In genomic region chr9:93239526-93239925, GRCh38 we compare ENCODE assay signal across 28 cellular contexts. TPM values are rescaled to one million over a fixed set of nuclear protein-coding genes. Genes with fewer than 3 reads are reported as not detected.
"Had no signal": no experiment of that assay in that cellular context is flagged by ENCODE, and none has a peak within 500 bp of the region (broad histone marks: within the 10 kb centered on the region; RNA-seq: fewer than 3 reads in every experiment).

No MANE protein-coding gene starts in this region.

- DNase-seq: dermis blood vessel endothelial cell; effector memory CD4-positive, alpha-beta T cell; esophagus squamous epithelium; foreskin melanocyte; glutamatergic neuron; heart right ventricle; hippocampal formation; left cardiac atrium; left ventricle myocardium inferior; lower lobe of right lung; natural killer cell; stimulated activated CD4-positive, alpha-beta T cell treated with anti-CD3 and anti-CD28 coated beads, Interleukin-12 subunit alpha, Interleukin-12 subunit beta, amount 100 ng/mL, for 4 hours; stimulated activated CD4-positive, alpha-beta T cell treated with anti-CD3 and anti-CD28 coated beads, Interleukin-1b, Interleukin-23, amount 100 ng/mL, for 48 hours; stimulated activated CD4-positive, alpha-beta T cell treated with anti-CD3 and anti-CD28 coated beads, Interleukin-4, amount 100 ng/mL, for 1 hour; stimulated activated CD8-positive, alpha-beta memory T cell treated with anti-CD3 and anti-CD28 coated beads, Interleukin-4, amount 100 ng/mL, for 48 hours; stimulated activated naive CD8-positive, alpha-beta T cell treated with anti-CD3 and anti-CD28 coated beads, Interleukin-15, amount 100 ng/mL, for 72 hours; transverse colon; upper lobe of right lung; uterus had no signal

- ATAC-seq: heart right ventricle; left cardiac atrium; lower lobe of right lung; natural killer cell; sciatic nerve; stimulated activated naive CD8-positive, alpha-beta T cell treated with anti-CD3 and anti-CD28 coated beads, Interleukin-15, amount 100 ng/mL, for 72 hours; upper lobe of right lung had no signal

- H3K36me3 ChIP-seq: esophagus squamous epithelium, lower lobe of right lung, suprapubic skin, transverse colon, upper lobe of right lung, uterus had no signal

- FAIRE-seq: endothelial cell of umbilical vein, islet of Langerhans had no signal

- H3K27ac ChIP-seq: coronary artery, esophagus squamous epithelium, heart right ventricle, left ventricle myocardium inferior, lower lobe of right lung, parathyroid adenoma, suprapubic skin, transverse colon, upper lobe of right lung, uterus had no signal

- H3K27ac Mint-ChIP-seq: natural killer cell; stimulated activated naive CD8-positive, alpha-beta T cell treated with anti-CD3 and anti-CD28 coated beads, Interleukin-15, amount 100 ng/mL, for 72 hours had no signal

- H3K9ac ChIP-seq: parathyroid adenoma had no signal

- H3K79me2 ChIP-seq: parathyroid adenoma had no signal

- H2AFZ ChIP-seq: parathyroid adenoma had no signal

- H3K4me3 Mint-ChIP-seq: natural killer cell; stimulated activated naive CD8-positive, alpha-beta T cell treated with anti-CD3 and anti-CD28 coated beads, Interleukin-15, amount 100 ng/mL, for 72 hours had no signal

- H3K4me1 ChIP-seq: lower lobe of right lung, parathyroid adenoma, upper lobe of right lung, uterus had no signal

- H3K9me3 ChIP-seq: esophagus squamous epithelium, heart right ventricle, left ventricle myocardium inferior, lower lobe of right lung, suprapubic skin, transverse colon, upper lobe of right lung, uterus had no signal

- H3K27me3 Mint-ChIP-seq: progenitor cell of endocrine pancreas; stimulated activated naive CD8-positive, alpha-beta T cell treated with anti-CD3 and anti-CD28 coated beads, Interleukin-15, amount 100 ng/mL, for 72 hours had no signal

- H3K4me2 ChIP-seq: smooth muscle cell had no signal

- H3K4me3 ChIP-seq: coronary artery, esophagus squamous epithelium, heart right ventricle, left ventricle myocardium inferior, lower lobe of right lung, smooth muscle cell, suprapubic skin, transverse colon, upper lobe of right lung, uterus had no signal

- H3K27me3 ChIP-seq: suprapubic skin, transverse colon, uterus had no signal

RNA-seq across cellular contexts. Expression of gene WNK2, which starts 55.6 kb away (rescaled TPM):
- total RNA-seq: dermis blood vessel endothelial cell, endothelial cell of umbilical vein, osteoblast had no signal
- polyA plus RNA-seq: endothelial cell of umbilical vein had no signal
